Comparison of ENCODE assay signal across 1 cellular context in the genomic region with DNA sequence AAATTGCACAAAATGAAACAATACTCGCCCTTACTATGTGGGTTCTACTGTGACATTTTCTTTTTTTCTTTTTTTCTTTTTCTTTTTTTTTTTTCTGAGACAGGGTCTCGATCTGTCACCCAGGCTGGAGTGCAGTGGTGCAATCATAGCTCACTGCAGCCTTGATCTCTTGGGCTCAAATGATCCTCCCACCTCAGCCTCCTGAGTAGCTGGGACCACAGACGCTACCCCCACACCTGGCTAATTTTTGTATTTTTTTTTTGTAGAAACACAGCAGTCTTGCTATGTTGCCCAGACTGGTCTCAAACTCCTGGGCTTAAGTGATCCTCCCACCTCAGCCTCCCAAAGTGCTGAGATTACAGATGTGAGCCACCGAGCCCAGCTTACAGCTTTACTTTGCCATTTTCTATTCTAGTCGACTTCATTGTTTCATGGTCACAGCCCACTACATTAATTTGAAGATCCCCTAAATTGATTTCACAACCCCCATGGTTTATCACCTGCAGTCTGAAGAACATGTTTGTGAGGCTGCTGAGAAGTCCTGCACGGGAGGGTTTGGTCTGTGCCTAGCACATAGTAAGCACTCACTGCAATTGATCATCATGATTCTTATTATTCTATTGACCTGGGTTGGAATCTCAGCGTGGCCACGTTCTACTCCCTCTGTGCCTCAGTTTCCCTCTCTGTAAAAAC.
TF ChIP-seq lines count a peak whose summit lies in the region.

No MANE protein-coding gene starts in this region.

TF ChIP-seq in GM23338, 12 proteins besides CTCF, POLR2A, EP300 and RAD21:
- TF ChIP-seq, protein P1, sequence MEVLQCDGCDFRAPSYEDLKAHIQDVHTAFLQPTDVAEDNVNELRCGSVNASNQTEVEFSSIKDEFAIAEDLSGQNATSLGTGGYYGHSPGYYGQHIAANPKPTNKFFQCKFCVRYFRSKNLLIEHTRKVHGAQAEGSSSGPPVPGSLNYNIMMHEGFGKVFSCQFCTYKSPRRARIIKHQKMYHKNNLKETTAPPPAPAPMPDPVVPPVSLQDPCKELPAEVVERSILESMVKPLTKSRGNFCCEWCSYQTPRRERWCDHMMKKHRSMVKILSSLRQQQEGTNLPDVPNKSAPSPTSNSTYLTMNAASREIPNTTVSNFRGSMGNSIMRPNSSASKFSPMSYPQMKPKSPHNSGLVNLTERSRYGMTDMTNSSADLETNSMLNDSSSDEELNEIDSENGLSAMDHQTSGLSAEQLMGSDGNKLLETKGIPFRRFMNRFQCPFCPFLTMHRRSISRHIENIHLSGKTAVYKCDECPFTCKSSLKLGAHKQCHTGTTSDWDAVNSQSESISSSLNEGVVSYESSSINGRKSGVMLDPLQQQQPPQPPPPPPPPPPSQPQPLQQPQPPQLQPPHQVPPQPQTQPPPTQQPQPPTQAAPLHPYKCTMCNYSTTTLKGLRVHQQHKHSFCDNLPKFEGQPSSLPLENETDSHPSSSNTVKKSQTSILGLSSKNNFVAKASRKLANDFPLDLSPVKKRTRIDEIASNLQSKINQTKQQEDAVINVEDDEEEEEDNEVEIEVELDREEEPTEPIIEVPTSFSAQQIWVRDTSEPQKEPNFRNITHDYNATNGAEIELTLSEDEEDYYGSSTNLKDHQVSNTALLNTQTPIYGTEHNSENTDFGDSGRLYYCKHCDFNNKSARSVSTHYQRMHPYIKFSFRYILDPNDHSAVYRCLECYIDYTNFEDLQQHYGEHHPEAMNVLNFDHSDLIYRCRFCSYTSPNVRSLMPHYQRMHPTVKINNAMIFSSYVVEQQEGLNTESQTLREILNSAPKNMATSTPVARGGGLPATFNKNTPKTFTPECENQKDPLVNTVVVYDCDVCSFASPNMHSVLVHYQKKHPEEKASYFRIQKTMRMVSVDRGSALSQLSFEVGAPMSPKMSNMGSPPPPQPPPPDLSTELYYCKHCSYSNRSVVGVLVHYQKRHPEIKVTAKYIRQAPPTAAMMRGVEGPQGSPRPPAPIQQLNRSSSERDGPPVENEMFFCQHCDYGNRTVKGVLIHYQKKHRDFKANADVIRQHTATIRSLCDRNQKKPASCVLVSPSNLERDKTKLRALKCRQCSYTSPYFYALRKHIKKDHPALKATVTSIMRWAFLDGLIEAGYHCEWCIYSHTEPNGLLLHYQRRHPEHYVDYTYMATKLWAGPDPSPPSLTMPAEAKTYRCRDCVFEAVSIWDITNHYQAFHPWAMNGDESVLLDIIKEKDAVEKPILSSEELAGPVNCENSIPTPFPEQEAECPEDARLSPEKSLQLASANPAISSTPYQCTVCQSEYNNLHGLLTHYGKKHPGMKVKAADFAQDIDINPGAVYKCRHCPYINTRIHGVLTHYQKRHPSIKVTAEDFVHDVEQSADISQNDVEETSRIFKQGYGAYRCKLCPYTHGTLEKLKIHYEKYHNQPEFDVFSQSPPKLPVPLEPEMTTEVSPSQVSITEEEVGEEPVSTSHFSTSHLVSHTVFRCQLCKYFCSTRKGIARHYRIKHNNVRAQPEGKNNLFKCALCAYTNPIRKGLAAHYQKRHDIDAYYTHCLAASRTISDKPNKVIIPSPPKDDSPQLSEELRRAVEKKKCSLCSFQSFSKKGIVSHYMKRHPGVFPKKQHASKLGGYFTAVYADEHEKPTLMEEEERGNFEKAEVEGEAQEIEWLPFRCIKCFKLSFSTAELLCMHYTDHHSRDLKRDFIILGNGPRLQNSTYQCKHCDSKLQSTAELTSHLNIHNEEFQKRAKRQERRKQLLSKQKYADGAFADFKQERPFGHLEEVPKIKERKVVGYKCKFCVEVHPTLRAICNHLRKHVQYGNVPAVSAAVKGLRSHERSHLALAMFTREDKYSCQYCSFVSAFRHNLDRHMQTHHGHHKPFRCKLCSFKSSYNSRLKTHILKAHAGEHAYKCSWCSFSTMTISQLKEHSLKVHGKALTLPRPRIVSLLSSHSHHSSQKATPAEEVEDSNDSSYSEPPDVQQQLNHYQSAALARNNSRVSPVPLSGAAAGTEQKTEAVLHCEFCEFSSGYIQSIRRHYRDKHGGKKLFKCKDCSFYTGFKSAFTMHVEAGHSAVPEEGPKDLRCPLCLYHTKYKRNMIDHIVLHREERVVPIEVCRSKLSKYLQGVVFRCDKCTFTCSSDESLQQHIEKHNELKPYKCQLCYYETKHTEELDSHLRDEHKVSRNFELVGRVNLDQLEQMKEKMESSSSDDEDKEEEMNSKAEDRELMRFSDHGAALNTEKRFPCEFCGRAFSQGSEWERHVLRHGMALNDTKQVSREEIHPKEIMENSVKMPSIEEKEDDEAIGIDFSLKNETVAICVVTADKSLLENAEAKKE (CRISPR knock-in tag; IDR thresholded peaks at IDR 0.05), result no peak
- TF ChIP-seq ZNF331 (CRISPR knock-in tag; IDR thresholded peaks at IDR 0.05; ENCODE audit: low read depth), result no peak
- no peak for TF ChIP-seq EZH2 (IDR thresholded peaks at IDR 0.05; ENCODE audit: low read depth, unreplicated experiment)
- TF ChIP-seq, protein P2, sequence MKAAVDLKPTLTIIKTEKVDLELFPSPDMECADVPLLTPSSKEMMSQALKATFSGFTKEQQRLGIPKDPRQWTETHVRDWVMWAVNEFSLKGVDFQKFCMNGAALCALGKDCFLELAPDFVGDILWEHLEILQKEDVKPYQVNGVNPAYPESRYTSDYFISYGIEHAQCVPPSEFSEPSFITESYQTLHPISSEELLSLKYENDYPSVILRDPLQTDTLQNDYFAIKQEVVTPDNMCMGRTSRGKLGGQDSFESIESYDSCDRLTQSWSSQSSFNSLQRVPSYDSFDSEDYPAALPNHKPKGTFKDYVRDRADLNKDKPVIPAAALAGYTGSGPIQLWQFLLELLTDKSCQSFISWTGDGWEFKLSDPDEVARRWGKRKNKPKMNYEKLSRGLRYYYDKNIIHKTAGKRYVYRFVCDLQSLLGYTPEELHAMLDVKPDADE (IDR thresholded peaks at IDR 0.05), result no peak
- TF ChIP-seq CREB1 (CRISPR knock-in tag; IDR thresholded peaks at IDR 0.05; ENCODE audit: low read depth), result no peak
- TF ChIP-seq STAT1 (IDR thresholded peaks at IDR 0.05; ENCODE audit: unreplicated experiment), result no peak
- TF ChIP-seq EZH2phosphoT487 (IDR thresholded peaks at IDR 0.05; ENCODE audit: unreplicated experiment), result no peak
- TF ChIP-seq NANOG (IDR thresholded peaks at IDR 0.05; ENCODE audit: borderline replicate concordance), result no peak
- TF ChIP-seq, protein P3, sequence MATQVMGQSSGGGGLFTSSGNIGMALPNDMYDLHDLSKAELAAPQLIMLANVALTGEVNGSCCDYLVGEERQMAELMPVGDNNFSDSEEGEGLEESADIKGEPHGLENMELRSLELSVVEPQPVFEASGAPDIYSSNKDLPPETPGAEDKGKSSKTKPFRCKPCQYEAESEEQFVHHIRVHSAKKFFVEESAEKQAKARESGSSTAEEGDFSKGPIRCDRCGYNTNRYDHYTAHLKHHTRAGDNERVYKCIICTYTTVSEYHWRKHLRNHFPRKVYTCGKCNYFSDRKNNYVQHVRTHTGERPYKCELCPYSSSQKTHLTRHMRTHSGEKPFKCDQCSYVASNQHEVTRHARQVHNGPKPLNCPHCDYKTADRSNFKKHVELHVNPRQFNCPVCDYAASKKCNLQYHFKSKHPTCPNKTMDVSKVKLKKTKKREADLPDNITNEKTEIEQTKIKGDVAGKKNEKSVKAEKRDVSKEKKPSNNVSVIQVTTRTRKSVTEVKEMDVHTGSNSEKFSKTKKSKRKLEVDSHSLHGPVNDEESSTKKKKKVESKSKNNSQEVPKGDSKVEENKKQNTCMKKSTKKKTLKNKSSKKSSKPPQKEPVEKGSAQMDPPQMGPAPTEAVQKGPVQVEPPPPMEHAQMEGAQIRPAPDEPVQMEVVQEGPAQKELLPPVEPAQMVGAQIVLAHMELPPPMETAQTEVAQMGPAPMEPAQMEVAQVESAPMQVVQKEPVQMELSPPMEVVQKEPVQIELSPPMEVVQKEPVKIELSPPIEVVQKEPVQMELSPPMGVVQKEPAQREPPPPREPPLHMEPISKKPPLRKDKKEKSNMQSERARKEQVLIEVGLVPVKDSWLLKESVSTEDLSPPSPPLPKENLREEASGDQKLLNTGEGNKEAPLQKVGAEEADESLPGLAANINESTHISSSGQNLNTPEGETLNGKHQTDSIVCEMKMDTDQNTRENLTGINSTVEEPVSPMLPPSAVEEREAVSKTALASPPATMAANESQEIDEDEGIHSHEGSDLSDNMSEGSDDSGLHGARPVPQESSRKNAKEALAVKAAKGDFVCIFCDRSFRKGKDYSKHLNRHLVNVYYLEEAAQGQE (IDR thresholded peaks at IDR 0.05; ENCODE audit: unreplicated experiment), result no peak
- no peak for TF ChIP-seq POLR2AphosphoS5 (IDR thresholded peaks at IDR 0.05; ENCODE audit: low read depth)
- TF ChIP-seq ZNF114 (CRISPR knock-in tag; IDR thresholded peaks at IDR 0.05), result no peak
- no peak for TF ChIP-seq JUNB (IDR thresholded peaks at IDR 0.05; ENCODE audit: unreplicated experiment)
